Comparison of ENCODE assay signal across 8 cellular contexts in genomic region chr6:158799051-158799792, GRCh38. TPM values are rescaled to one million over a fixed set of nuclear protein-coding genes. Genes with fewer than 3 reads are reported as not detected.
DNase-seq lines count a peak whose midpoint lies in the region; ATAC-seq and TF ChIP-seq lines count a peak whose summit lies in the region.

No MANE protein-coding gene starts in this region.

- intact Hi-C loops in mucosa of descending colon (cut with DNase I, micrococcal nuclease), result no loop called here

- H3K27me3 Mint-ChIP-seq in activated CD4-positive, alpha-beta T cell treated with anti-CD3 and anti-CD28 coated beads, Interleukin-2, amount 10 ng/mL, durations not matched to agents 7 days and 5 days, result no peaks in the 10 kb centered on the region
- peaks cover 4% of the 10 kb centered on the region for H3K27me3 Mint-ChIP-seq in neural progenitor cell (ENCODE audit: insufficient read depth, low read depth)

- TF ChIP-seq CTCF in mucosa of descending colon (IDR thresholded peaks at IDR 0.05) (no peak), neural progenitor cell (IDR thresholded peaks at IDR 0.05) (no peak)

- H3K9ac ChIP-seq in neural progenitor cell, result no peak overlapping the region

- H3K27me3 ChIP-seq in neural progenitor cell, result no peaks in the 10 kb centered on the region

- DNase-seq in activated CD4-positive, alpha-beta T cell treated with anti-CD3 and anti-CD28 coated beads, Interleukin-2, amount 10 ng/mL, durations not matched to agents 7 days and 5 days, result no peak
- no peak for DNase-seq in activated CD4-positive, alpha-beta T cell treated with anti-CD3 and anti-CD28 coated beads for 4 hours
- DNase-seq in NCI-H774 (lab: John Stamatoyannopoulos, UW), result peak; percentile 44
- DNase-seq in cerebellar nuclear complex (lab: John Stamatoyannopoulos, UW), result peak; percentile 28 to 53
- DNase-seq in mucosa of descending colon, result peak in 1 of 3 donors; percentile 72
- DNase-seq in neural progenitor cell (ENCODE audit: low spot score), result no peak
- DNase-seq in middle frontal gyrus (ENCODE audit: extremely low spot score, low spot score), result no peak

- CTCF ChIA-PET in activated CD4-positive, alpha-beta T cell treated with anti-CD3 and anti-CD28 coated beads, Interleukin-2, amount 10 ng/mL, durations not matched to agents 7 days and 5 days (lab: Charles Lee), result interaction anchor here (0.8 to 2.1 kb wide), 2 partner anchors 171 to 305 kb away, joined by 3 to 7 read pairs; no protein-coding TSS in a partner anchor

- POLR2A ChIA-PET in activated CD4-positive, alpha-beta T cell treated with anti-CD3 and anti-CD28 coated beads, Interleukin-2, amount 10 ng/mL, durations not matched to agents 7 days and 5 days (lab: Charles Lee), result interaction anchor here (0.6 to 0.7 kb wide), 2 partner anchors 100 to 105 kb away, joined by 4 to 11 read pairs; no protein-coding TSS in a partner anchor

- no peak overlapping the region for H3K4me3 ChIP-seq in mucosa of descending colon
- H3K4me3 ChIP-seq in neural progenitor cell, result no peak overlapping the region

- H4K20me1 ChIP-seq in neural progenitor cell (ENCODE audit: low read depth), result peaks cover 84% of the 10 kb centered on the region

- H3K4me1 ChIP-seq in mucosa of descending colon (ENCODE audit: low read depth), result peaks cover 89% of the 10 kb centered on the region
- H3K4me1 ChIP-seq in neural progenitor cell, result no peaks in the 10 kb centered on the region

- H3K4me2 ChIP-seq in neural progenitor cell, result no peak overlapping the region

- ATAC-seq in mucosa of descending colon (peak; percentile 21), GM21717 (IDR thresholded peaks at IDR 0.05; ENCODE audit: unreplicated experiment) (no peak)

- no peaks in the 10 kb centered on the region for H3F3A ChIP-seq in neural progenitor cell (ENCODE audit: low read depth)

- peaks cover 51% of the 10 kb centered on the region for H3K36me3 Mint-ChIP-seq in activated CD4-positive, alpha-beta T cell treated with anti-CD3 and anti-CD28 coated beads, Interleukin-2, amount 10 ng/mL, durations not matched to agents 7 days and 5 days (ENCODE audit: low read depth)
- peaks cover 8% of the 10 kb centered on the region for H3K36me3 Mint-ChIP-seq in neural progenitor cell

- peak overlapping the region; percentile 25 for H3K27ac Mint-ChIP-seq in activated CD4-positive, alpha-beta T cell treated with anti-CD3 and anti-CD28 coated beads, Interleukin-2, amount 10 ng/mL, durations not matched to agents 7 days and 5 days
- no peak overlapping the region for H3K27ac Mint-ChIP-seq in neural progenitor cell

- H3K4me3 Mint-ChIP-seq in activated CD4-positive, alpha-beta T cell treated with anti-CD3 and anti-CD28 coated beads, Interleukin-2, amount 10 ng/mL, durations not matched to agents 7 days and 5 days, result no peak overlapping the region
- H3K4me3 Mint-ChIP-seq in neural progenitor cell, result no peak overlapping the region

- H2AFZ ChIP-seq in neural progenitor cell (replicated peaks), result no peak overlapping the region

- peaks cover 98% of the 10 kb centered on the region for H3K79me2 ChIP-seq in neural progenitor cell (ENCODE audit: low read depth)

- H3K36me3 ChIP-seq in mucosa of descending colon (ENCODE audit: low read depth) (no peaks in the 10 kb centered on the region), neural progenitor cell (no peaks in the 10 kb centered on the region)

- H3K9me3 ChIP-seq in mucosa of descending colon (no peaks in the 10 kb centered on the region), neural progenitor cell (ENCODE audit: low read depth) (no peaks in the 10 kb centered on the region)

- peaks cover 83% of the 10 kb centered on the region for H3K4me1 Mint-ChIP-seq in activated CD4-positive, alpha-beta T cell treated with anti-CD3 and anti-CD28 coated beads, Interleukin-2, amount 10 ng/mL, durations not matched to agents 7 days and 5 days
- H3K4me1 Mint-ChIP-seq in neural progenitor cell, result peaks cover 39% of the 10 kb centered on the region

- no peaks in the 10 kb centered on the region for H3K9me3 Mint-ChIP-seq in activated CD4-positive, alpha-beta T cell treated with anti-CD3 and anti-CD28 coated beads, Interleukin-2, amount 10 ng/mL, durations not matched to agents 7 days and 5 days
- H3K9me3 Mint-ChIP-seq in neural progenitor cell, result no peaks in the 10 kb centered on the region

- H3K27ac ChIP-seq in neural progenitor cell, result no peak overlapping the region

RNA-seq across cellular contexts. Expression of gene EZR, which starts 19.9 kb away (rescaled TPM):
- 100 to 1,000 TPM; 201 to 210 TPM for total RNA-seq in activated CD4-positive, alpha-beta T cell treated with anti-CD3 and anti-CD28 coated beads, Interleukin-2, amount 10 ng/mL, durations not matched to agents 7 days and 5 days
- total RNA-seq in mucosa of descending colon (100 to 1,000 TPM; 220 to 421 (median 334) TPM), neural progenitor cell (ENCODE audit: low replicate concordance) (52.0 and 61.4 TPM in 2 replicates)

Comparison
In these comparisons a context has a peak if more than half of its experiments do, and no peak if none do; other contexts are left out.
1. DNase-seq: peak in NCI-H774 (single experiment) and cerebellar nuclear complex (2 of 2); none in activated CD4-positive, alpha-beta T cell treated with anti-CD3 and anti-CD28 coated beads, Interleukin-2, amount 10 ng/mL, durations not matched to agents 7 days and 5 days (single experiment), activated CD4-positive, alpha-beta T cell treated with anti-CD3 and anti-CD28 coated beads for 4 hours (0 of 2), neural progenitor cell (single experiment) and middle frontal gyrus (single experiment).